Comparison of ENCODE assay signal across 1 cellular context in the genomic region with DNA sequence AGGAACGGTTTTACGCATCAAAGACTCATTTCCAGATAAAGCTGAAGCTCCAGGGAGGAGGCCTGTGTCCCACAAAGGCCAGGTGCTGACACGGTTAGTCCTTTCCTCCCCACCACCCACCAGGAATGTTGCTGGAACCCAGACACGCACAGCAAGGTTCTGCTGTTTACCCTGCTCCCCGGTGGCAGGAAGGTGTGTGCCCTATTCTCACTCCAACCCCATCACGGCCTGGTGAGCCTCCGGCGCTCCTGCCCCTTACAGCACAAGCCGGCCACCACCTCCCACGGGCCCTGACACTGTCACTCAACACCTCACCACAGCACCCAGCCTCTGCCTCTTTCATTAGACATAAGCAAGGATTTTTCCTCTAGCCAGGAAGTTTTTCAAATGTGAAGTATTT.
TF ChIP-seq lines count a peak whose summit lies in the region.

No MANE protein-coding gene starts in this region.

TF ChIP-seq in HepG2, 621 proteins besides CTCF, POLR2A, EP300 and RAD21 (continued from another document):
- 0 out of 2 replicates have a peak, but pooled peaks have one; percentile 29 for TF ChIP-seq ZNF280B (CRISPR knock-in tag; IDR thresholded peaks at IDR 0.05; ENCODE audit: borderline replicate concordance)
